In the genomic region with DNA sequence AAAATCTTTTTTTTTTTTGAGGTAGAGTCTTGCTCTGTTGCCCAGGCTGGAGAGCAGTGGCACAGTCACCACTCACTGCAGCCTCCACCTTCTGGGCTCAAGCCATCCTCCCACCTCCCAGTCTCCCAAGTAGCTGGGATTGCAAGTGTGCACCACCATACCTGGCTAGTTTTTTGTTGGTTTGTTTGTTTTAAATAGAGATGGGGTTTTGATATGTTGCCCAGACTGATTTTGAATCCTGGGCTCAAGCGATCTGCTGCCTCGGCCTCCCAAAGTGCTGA, we compare ENCODE assay signal across 9 cellular contexts. TPM values are rescaled to one million over a fixed set of nuclear protein-coding genes. Genes with fewer than 3 reads are reported as not detected.
DNase-seq lines count a peak whose midpoint lies in the region; ATAC-seq and TF ChIP-seq lines count a peak whose summit lies in the region.
"Had no signal": no experiment of that assay in that cellular context is flagged by ENCODE, and none has a peak within 500 bp of the region (broad histone marks: within the 10 kb centered on the region; RNA-seq: fewer than 3 reads in every experiment).

No MANE protein-coding gene starts in this region.

- no peaks in the 10 kb centered on the region for H3K9me3 ChIP-seq in PC-3 (ENCODE audit: low read length)
- H3K9me3 ChIP-seq in endodermal cell (ENCODE audit: control insufficient read depth, low read length), result no peaks in the 10 kb centered on the region
- no peaks in the 10 kb centered on the region for H3K9me3 ChIP-seq in trophoblast cell (ENCODE audit: insufficient read depth, low read depth, low read length)

- H3K27ac Mint-ChIP-seq in endodermal cell, result no peak overlapping the region

- 95% methylated on average over 2 of the region's 2 CpGs; no CpG with 5 or more reads in 1 of the 2 experiments for WGBS in endodermal cell (ENCODE audit: insufficient coverage in 1 of 2, insufficient read length in 1 of 2), 2 experiments
- no CpG with 5 or more reads among the region's 2 CpGs for WGBS in trophoblast cell (ENCODE audit: extremely low coverage, insufficient coverage, insufficient read length)

- H3K18ac ChIP-seq in trophoblast cell (ENCODE audit: low read length), result no peak overlapping the region

- BruUV-seq in PC-3 (replicated peaks; lab: Mats Ljungman, UMichigan), result no TSS peak

- H4K8ac ChIP-seq in trophoblast cell (ENCODE audit: low read depth, low read length), result no peak overlapping the region

- H2AK5ac ChIP-seq in trophoblast cell (ENCODE audit: low read length), result no peak overlapping the region

- H3K79me2 ChIP-seq in PC-3 (ENCODE audit: low read length) (peaks cover 59% of the 10 kb centered on the region), trophoblast cell (ENCODE audit: control insufficient read depth, insufficient read depth, low read length, poor library complexity) (peaks cover 6% of the 10 kb centered on the region)

- H3K9ac ChIP-seq in PC-3 (ENCODE audit: low read length) (no peak overlapping the region), endodermal cell (ENCODE audit: extremely low read depth, low read length, poor library complexity, severe bottlenecking) (no peak overlapping the region), trophoblast cell (ENCODE audit: low read length) (no peak overlapping the region)

- no peaks in the 10 kb centered on the region for H3K9me3 Mint-ChIP-seq in endodermal cell

- no peaks in the 10 kb centered on the region for H3K9me2 ChIP-seq in PC-3 (replicated peaks; ENCODE audit: low read length)

- H4K91ac ChIP-seq in trophoblast cell (ENCODE audit: low read depth, low read length), result no peak overlapping the region

- no peaks in the 10 kb centered on the region for H3K79me1 ChIP-seq in trophoblast cell (ENCODE audit: low read length)

- peak overlapping the region; percentile 90 for H3K4me3 Mint-ChIP-seq in endodermal cell

- peaks cover 14% of the 10 kb centered on the region for H3K36me3 Mint-ChIP-seq in endodermal cell (ENCODE audit: low read depth)

- H3K27ac ChIP-seq in PC-3 (ENCODE audit: low read length) (no peak overlapping the region), endodermal cell (ENCODE audit: low read depth, low read length) (no peak overlapping the region), trophoblast cell (ENCODE audit: low read depth, low read length) (no peak overlapping the region)

- H3K4me3 ChIP-seq in PC-3 (ENCODE audit: low read length) (peak overlapping the region; percentile 95), endodermal cell (ENCODE audit: low read length) (peak overlapping the region; percentile 96), trophoblast cell (ENCODE audit: low read depth, low read length) (no peak overlapping the region)

- H3K4ac ChIP-seq in trophoblast cell (ENCODE audit: low read depth, low read length), result peak overlapping the region; percentile 46

- H3K27me3 Mint-ChIP-seq in endodermal cell (ENCODE audit: insufficient read depth), result peaks cover 8% of the 10 kb centered on the region

- H3K4me2 ChIP-seq in PC-3 (ENCODE audit: low read length), result peak overlapping the region; percentile 97
- no peak overlapping the region for H3K4me2 ChIP-seq in trophoblast cell (ENCODE audit: low read length)

- no peak overlapping the region for H3K23ac ChIP-seq in trophoblast cell (ENCODE audit: low read length)

- peaks cover 11% of the 10 kb centered on the region for H3K4me1 Mint-ChIP-seq in endodermal cell

- no peaks in the 10 kb centered on the region for H4K20me1 ChIP-seq in PC-3 (ENCODE audit: low read length)

- no peak overlapping the region for H2BK120ac ChIP-seq in trophoblast cell (ENCODE audit: insufficient read depth, low read length, poor library complexity)

- no peak overlapping the region for H3K14ac ChIP-seq in trophoblast cell (ENCODE audit: low read length)

- no peak overlapping the region for H2BK12ac ChIP-seq in trophoblast cell (ENCODE audit: low read length)

- POLR2A ChIA-PET in PC-3 (lab: Charles Lee; ENCODE audit: unreplicated experiment), result interaction anchor here (0.6 kb wide), 1 partner anchor 8 kb away, joined by 3 read pairs; no protein-coding TSS in a partner anchor

- H3K4me1 ChIP-seq in PC-3 (ENCODE audit: insufficient read depth, low read length) (no peaks in the 10 kb centered on the region), endodermal cell (ENCODE audit: control insufficient read depth, insufficient read depth, low read length) (no peaks in the 10 kb centered on the region), trophoblast cell (ENCODE audit: control insufficient read depth in 1 of 2, insufficient read depth in 2 of 2, low read length in 2 of 2) (no peaks in the 10 kb centered on the region)

- intact Hi-C loops in PC-3 (cut with micrococcal nuclease), result loop anchor here (5.0 kb wide), 2 partner anchors 62 to 128 kb away; no protein-coding TSS in a partner anchor

- no peak for TF ChIP-seq CTCF in PC-3 (conservative IDR thresholded peaks at IDR 0.05; ENCODE audit: low read depth, low read length)
- no peak for TF ChIP-seq CTCF in endodermal cell (conservative IDR thresholded peaks at IDR 0.05)

- CTCF ChIA-PET in PC-3 (lab: Charles Lee), result interaction anchor here (0.6 kb wide), 1 partner anchor 1075 kb away, joined by 3 read pairs; no protein-coding TSS in a partner anchor

- no peak overlapping the region for H2BK5ac ChIP-seq in trophoblast cell (ENCODE audit: low read depth, low read length, poor library complexity)

- DNase-seq in G401 (ENCODE audit: low spot score), result peak; percentile 36
- DNase-seq in PC-3, result no peak
- DNase-seq in endodermal cell, result no peak
- DNase-seq in trophoblast cell, result no peak
- DNase-seq in GM19238 (ENCODE audit: insufficient read length, low spot score), result no peak
- no peak for DNase-seq in MV-4-11 (lab: John Stamatoyannopoulos, UW)
- DNase-seq in NOMO-1 treated with dmso at 0.1 percent for 144 hours (lab: John Stamatoyannopoulos, UW; ENCODE audit: unreplicated experiment), result no peak
- DNase-seq in SKM-1 treated with dmso at 0.1 percent for 144 hours (lab: John Stamatoyannopoulos, UW; ENCODE audit: unreplicated experiment), result no peak
- DNase-seq: NCI-H345 had no signal

- no peaks in the 10 kb centered on the region for H3F3A ChIP-seq in PC-3 (ENCODE audit: low read length, unreplicated experiment)

- H2AFZ ChIP-seq in PC-3 (ENCODE audit: low read length), result no peak overlapping the region
- no peak overlapping the region for H2AFZ ChIP-seq in trophoblast cell (ENCODE audit: insufficient read depth, low read length, poor library complexity)

- no peak overlapping the region for H4K12ac ChIP-seq in trophoblast cell (ENCODE audit: low read depth, low read length)

- no peaks in the 10 kb centered on the region for H3K36me3 ChIP-seq in PC-3 (ENCODE audit: low read depth, low read length)
- H3K36me3 ChIP-seq in endodermal cell (ENCODE audit: control insufficient read depth, insufficient read depth, low read length), result no peaks in the 10 kb centered on the region
- no peaks in the 10 kb centered on the region for H3K36me3 ChIP-seq in trophoblast cell (ENCODE audit: control insufficient read depth in 1 of 2, insufficient read depth in 2 of 2, low read length in 2 of 2)

- H3K27me3 ChIP-seq in PC-3 (ENCODE audit: low read length), result no peaks in the 10 kb centered on the region
- no peaks in the 10 kb centered on the region for H3K27me3 ChIP-seq in endodermal cell (ENCODE audit: control insufficient read depth, insufficient read depth, low read length, poor library complexity, severe bottlenecking)
- no peaks in the 10 kb centered on the region for H3K27me3 ChIP-seq in trophoblast cell (ENCODE audit: insufficient read depth, low read length)

- ATAC-seq in PC-3, result no peak

- in situ Hi-C loops in G401 (cut with HindIII; ENCODE audit: low sequenced_read_pairs), result no loop called here

RNA-seq across cellular contexts. Expression of gene LRRC37B, which starts 2.0 kb away (rescaled TPM):
- total RNA-seq in G401 (2014; rRNA removed; shearing (Covaris generic)), result 12.7 and 30.2 TPM in 2 replicates
- total RNA-seq in PC-3 (2014; rRNA removed) (7.4 and 9.5 TPM in 2 replicates), endodermal cell (10 to 100 TPM; 22.7 to 28.7 TPM)
- polyA plus RNA-seq in endodermal cell (2013, experiment 1 of 2), result 35.7 TPM
- polyA plus RNA-seq in endodermal cell (2013, experiment 2 of 2), result 39.7 TPM
- 8.3 and 8.4 TPM in 2 replicates for polyA plus RNA-seq in trophoblast cell (2013)
